ENCODE assay signal across 28 cellular contexts in the genomic region with DNA sequence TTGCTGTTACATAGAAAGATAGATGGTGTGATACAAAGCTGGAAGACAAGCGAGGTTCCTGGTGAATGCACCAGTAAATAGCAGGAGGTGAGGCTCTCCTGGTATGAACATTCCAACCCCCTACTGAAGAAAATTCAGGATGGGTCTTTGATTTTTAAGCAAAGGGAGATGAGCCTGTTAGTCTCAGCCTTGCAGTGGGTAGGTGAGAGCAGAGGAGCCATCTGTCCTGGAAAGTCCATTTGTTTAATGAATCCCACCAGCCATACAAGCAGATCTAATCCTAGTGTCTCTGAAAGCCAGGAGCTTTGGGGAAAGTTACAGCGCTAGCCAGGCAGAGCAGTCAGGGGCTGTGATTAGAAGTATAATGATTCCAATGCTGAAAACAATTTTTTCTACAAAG.
"Had no signal": no experiment of that assay in that cellular context is flagged by ENCODE, and none has a peak within 500 bp of the region (broad histone marks: within the 10 kb centered on the region; RNA-seq: fewer than 3 reads in every experiment).

No MANE protein-coding gene starts in this region.

- H3K27me3 ChIP-seq: pancreas, thyroid gland, upper lobe of left lung had no signal

- DNase-seq: activated CD4-positive, alpha-beta T cell treated with anti-CD3 and anti-CD28 coated beads, Interleukin-2, amount 50 U/mL, for 1 hour; activated CD8-positive, alpha-beta T cell treated with anti-CD3 and anti-CD28 coated beads for 36 hours; activated gamma-delta T cell treated with Interleukin-2 at 50 U/mL for 16 hours; activated naive CD4-positive, alpha-beta T cell treated with anti-CD3 and anti-CD28 coated beads, Interleukin-2, amount 50 U/mL, for 16 hours; activated T-cell treated with anti-CD3 and anti-CD28 coated beads, Interleukin-2, amount 50 U/mL, for 4 hours; endodermal cell; foreskin fibroblast; head of caudate nucleus; hypothalamus; mesenchymal stem cell; mucosa of descending colon; pancreas; retina; stimulated activated CD4-positive, alpha-beta T cell treated with anti-CD3 and anti-CD28 coated beads, Interleukin-12 subunit alpha, Interleukin-12 subunit beta, amount 100 ng/mL, for 4 hours; stimulated activated CD4-positive, alpha-beta T cell treated with anti-CD3 and anti-CD28 coated beads, Interleukin-4, amount 100 ng/mL, for 1 hour; stimulated activated naive CD8-positive, alpha-beta T cell treated with anti-CD3 and anti-CD28 coated beads, Interleukin-15, amount 100 ng/mL, for 72 hours; substantia nigra; T-helper 1 cell; T-helper 9 cell; thyroid gland; upper lobe of left lung had no signal

- H3K4me1 ChIP-seq: prostate gland, thyroid gland, upper lobe of left lung had no signal

- H3K36me3 ChIP-seq: pancreas, prostate gland, thyroid gland, upper lobe of left lung had no signal

- H3K27me3 Mint-ChIP-seq: activated CD8-positive, alpha-beta T cell treated with anti-CD3 and anti-CD28 coated beads for 36 hours; activated T-helper 17 cell treated with anti-CD3 and anti-CD28 coated beads, Interleukin-2, amount 50 U/mL, for 72 hours; central memory CD8-positive, alpha-beta T cell had no signal

- H3K27ac Mint-ChIP-seq: activated T-helper 17 cell treated with anti-CD3 and anti-CD28 coated beads, Interleukin-2, amount 50 U/mL, for 72 hours; dendritic cell treated with granulocyte-macrophage colony-stimulating factor and Interleukin-4, amounts not matched to agents 40 ng/mL and 50 ng/mL, for 4 days; endodermal cell had no signal

- H3K9me3 Mint-ChIP-seq: central memory CD8-positive, alpha-beta T cell; endodermal cell had no signal

- H3K4me3 ChIP-seq: mucosa of descending colon, pancreas, prostate gland, skin epidermis, thyroid gland, upper lobe of left lung had no signal

- H3K4me3 Mint-ChIP-seq: activated CD8-positive, alpha-beta T cell treated with anti-CD3 and anti-CD28 coated beads for 36 hours; activated T-cell treated with anti-CD3 and anti-CD28 coated beads, Interleukin-2, amount 50 U/mL, for 4 hours; activated T-helper 17 cell treated with anti-CD3 and anti-CD28 coated beads, Interleukin-2, amount 50 U/mL, for 72 hours; central memory CD8-positive, alpha-beta T cell; dendritic cell treated with granulocyte-macrophage colony-stimulating factor and Interleukin-4, amounts not matched to agents 40 ng/mL and 50 ng/mL, for 4 days; endodermal cell; stimulated activated naive CD8-positive, alpha-beta T cell treated with anti-CD3 and anti-CD28 coated beads, Interleukin-15, amount 100 ng/mL, for 72 hours had no signal

- H3K27ac ChIP-seq: pancreas, prostate gland, skin epidermis, thyroid gland, upper lobe of left lung had no signal

- ATAC-seq: activated CD8-positive, alpha-beta T cell treated with anti-CD3 and anti-CD28 coated beads for 36 hours; activated T-cell treated with anti-CD3 and anti-CD28 coated beads, Interleukin-2, amount 50 U/mL, for 4 hours; activated T-helper 17 cell treated with anti-CD3 and anti-CD28 coated beads, Interleukin-2, amount 50 U/mL, for 72 hours; esophagus mucosa; mucosa of descending colon; pancreas; sciatic nerve; stimulated activated naive CD8-positive, alpha-beta T cell treated with anti-CD3 and anti-CD28 coated beads, Interleukin-15, amount 100 ng/mL, for 72 hours had no signal
